ENCODE assay signal across 31 cellular contexts in genomic region chr3:127518456-127519081, GRCh38.
"Had no signal": no experiment of that assay in that cellular context is flagged by ENCODE, and none has a peak within 500 bp of the region (broad histone marks: within the 10 kb centered on the region; RNA-seq: fewer than 3 reads in every experiment).

No MANE protein-coding gene starts in this region.

- H3K27ac Mint-ChIP-seq: activated B cell treated with CpG ODN at 0.5 μM for 24 hours; activated naive CD8-positive, alpha-beta T cell; activated T-helper 17 cell treated with anti-CD3 and anti-CD28 coated beads, Interleukin-2, amount 50 U/mL, for 72 hours; T-cell; T-helper 1 cell treated with Interleukin-12 subunit alpha and Interleukin-12 subunit beta and Interleukin-4 antibody, amounts not matched to agents 30 μg/mL and 1 μg/mL, for 36 hours had no signal

- H3K4me3 Mint-ChIP-seq: activated B cell treated with CpG ODN at 0.5 μM for 24 hours; activated naive CD8-positive, alpha-beta T cell; activated T-cell treated with anti-CD3 and anti-CD28 coated beads, Interleukin-2, amount 50 U/mL, for 4 hours; activated T-helper 17 cell treated with anti-CD3 and anti-CD28 coated beads, Interleukin-2, amount 50 U/mL, for 72 hours; T-cell; T-helper 1 cell treated with Interleukin-12 subunit alpha and Interleukin-12 subunit beta and Interleukin-4 antibody, amounts not matched to agents 30 μg/mL and 1 μg/mL, for 36 hours had no signal

- DNase-seq: activated B cell treated with CpG ODN at 0.5 μM for 24 hours; activated CD4-positive, alpha-beta T cell treated with anti-CD3 and anti-CD28 coated beads for 48 hours; activated CD4-positive, alpha-beta T cell treated with anti-CD3 and anti-CD28 coated beads, Interleukin-2, amount 50 U/mL, for 1 hour; activated CD4-positive, alpha-beta T cell treated with anti-CD3 and anti-CD28 coated beads, Interleukin-2, amount 50 U/mL, for 48 hours; activated effector memory CD4-positive, alpha-beta T cell treated with Interleukin-2 at 50 U/mL for 16 hours; activated gamma-delta T cell treated with Interleukin-2 at 50 U/mL for 16 hours; activated naive CD4-positive, alpha-beta T cell treated with anti-CD3 and anti-CD28 coated beads, Interleukin-2, amount 50 U/mL, for 16 hours; activated naive CD4-positive, alpha-beta T cell treated with Interleukin-2 at 50 U/mL for 16 hours; activated T-cell treated with anti-CD3 and anti-CD28 coated beads, Interleukin-2, amount 50 U/mL, for 4 hours; amniotic stem cell; brain microvascular endothelial cell; caudate nucleus; cortex of kidney; dermis blood vessel endothelial cell; effector CD4-positive, alpha-beta T cell; foreskin melanocyte; heart right ventricle; T-cell; T1000; WERI-Rb-1 had no signal

- H3K27ac ChIP-seq: brain microvascular endothelial cell, gastroesophageal sphincter, heart right ventricle, hepatocyte, WERI-Rb-1 had no signal

- ATAC-seq: activated CD4-positive, CD25-positive, alpha-beta regulatory T cell treated with anti-CD3 and anti-CD28 coated beads, Interleukin-2, amount 50 U/mL, for 24 hours; activated T-cell treated with anti-CD3 and anti-CD28 coated beads, Interleukin-2, amount 50 U/mL, for 4 hours; activated T-helper 17 cell treated with anti-CD3 and anti-CD28 coated beads, Interleukin-2, amount 50 U/mL, for 72 hours; esophagus mucosa; gastroesophageal sphincter; heart right ventricle; T-cell had no signal

- H3K4me1 Mint-ChIP-seq: activated B cell treated with CpG ODN at 0.5 μM for 24 hours; activated T-helper 17 cell treated with anti-CD3 and anti-CD28 coated beads, Interleukin-2, amount 50 U/mL, for 72 hours; T-cell had no signal

- H3K4me2 ChIP-seq: hepatocyte had no signal

- H3K9me3 Mint-ChIP-seq: activated T-helper 17 cell treated with anti-CD3 and anti-CD28 coated beads, Interleukin-2, amount 50 U/mL, for 72 hours; T-helper 1 cell treated with Interleukin-12 subunit alpha and Interleukin-12 subunit beta and Interleukin-4 antibody, amounts not matched to agents 30 μg/mL and 1 μg/mL, for 36 hours had no signal

- H2AFZ ChIP-seq: hepatocyte had no signal

- H3K36me3 ChIP-seq: brain microvascular endothelial cell, gastroesophageal sphincter, heart right ventricle, WERI-Rb-1 had no signal

- FAIRE-seq: astrocyte, colon, endometrium, endothelial cell of umbilical vein had no signal

- H3K36me3 Mint-ChIP-seq: activated naive CD8-positive, alpha-beta T cell; T-cell had no signal

- H3K4me3 ChIP-seq: gastroesophageal sphincter, heart right ventricle, hepatocyte had no signal

- H3K27me3 ChIP-seq: brain microvascular endothelial cell, gastroesophageal sphincter, hepatocyte had no signal

- H3K4me1 ChIP-seq: gastroesophageal sphincter, heart right ventricle had no signal

- H3K79me2 ChIP-seq: hepatocyte had no signal
